Comparison of ENCODE assay signal across 15 cellular contexts in the genomic region with DNA sequence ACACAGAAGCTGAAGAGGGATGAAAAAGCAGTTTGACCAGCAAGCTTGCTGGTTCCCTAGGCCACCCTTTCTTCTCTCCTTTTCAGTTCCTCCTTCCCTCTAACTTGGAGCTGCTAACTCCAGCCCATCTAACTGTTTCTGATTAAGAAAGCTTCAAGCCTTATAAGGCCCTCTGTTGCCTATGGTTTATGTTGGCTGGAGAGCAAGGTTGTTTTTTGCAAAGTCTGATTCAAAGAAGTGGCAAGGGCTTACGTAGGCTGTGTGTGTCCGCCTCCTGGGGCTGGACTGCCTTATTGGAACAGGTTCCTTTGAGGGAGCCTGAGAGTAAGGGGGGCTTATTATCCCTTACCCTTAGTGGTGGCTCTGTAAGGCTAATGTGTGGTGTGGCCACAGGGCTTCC. TPM values are rescaled to one million over a fixed set of nuclear protein-coding genes. Genes with fewer than 3 reads are reported as not detected.
DNase-seq lines count a peak whose midpoint lies in the region; ATAC-seq, FAIRE-seq and TF ChIP-seq lines count a peak whose summit lies in the region.
"Had no signal": no experiment of that assay in that cellular context is flagged by ENCODE, and none has a peak within 500 bp of the region (broad histone marks: within the 10 kb centered on the region; RNA-seq: fewer than 3 reads in every experiment).

No MANE protein-coding gene starts in this region.

- FAIRE-seq in astrocyte (lab: Jason Lieb, UNC) (no peak), urothelium cell line (lab: Jason Lieb, UNC) (no peak)
- FAIRE-seq: endothelial cell of umbilical vein, TTC549 had no signal

- H3K4me1 Mint-ChIP-seq in astrocyte (ENCODE audit: low read depth, unreplicated experiment): no peaks in the 10 kb centered on the region

- no peaks in the 10 kb centered on the region for H3K36me3 ChIP-seq in astrocyte (ENCODE audit: insufficient read depth, low read length)
- H3K36me3 ChIP-seq in upper lobe of right lung: no peaks in the 10 kb centered on the region

- H3K4me3 ChIP-seq in astrocyte (ENCODE audit: insufficient read depth, low read depth, low read length): no peak overlapping the region
- no peak overlapping the region for H3K4me3 ChIP-seq in upper lobe of right lung

- ATAC-seq in upper lobe of right lung: no peak
- no peak for ATAC-seq in GM21737 (IDR thresholded peaks at IDR 0.05; ENCODE audit: unreplicated experiment)
- ATAC-seq: activated T-helper 17 cell treated with anti-CD3 and anti-CD28 coated beads, Interleukin-2, amount 50 U/mL, for 72 hours; stimulated activated naive CD8-positive, alpha-beta T cell treated with anti-CD3 and anti-CD28 coated beads, Interleukin-15, amount 100 ng/mL, for 72 hours had no signal

- H3K4me1 ChIP-seq in astrocyte (ENCODE audit: insufficient read depth, low read length): no peaks in the 10 kb centered on the region
- peaks cover 32% of the 10 kb centered on the region for H3K4me1 ChIP-seq in upper lobe of right lung

- no peaks in the 10 kb centered on the region for H3K9me3 ChIP-seq in astrocyte (ENCODE audit: insufficient read depth, low read depth, low read length)
- H3K9me3 ChIP-seq in upper lobe of right lung: no peaks in the 10 kb centered on the region

- no peak overlapping the region for H3K4me3 Mint-ChIP-seq in astrocyte (ENCODE audit: unreplicated experiment)
- H3K4me3 Mint-ChIP-seq: activated T-helper 17 cell treated with anti-CD3 and anti-CD28 coated beads, Interleukin-2, amount 50 U/mL, for 72 hours; stimulated activated naive CD8-positive, alpha-beta T cell treated with anti-CD3 and anti-CD28 coated beads, Interleukin-15, amount 100 ng/mL, for 72 hours had no signal

- peaks cover 52% of the 10 kb centered on the region for H3K79me2 ChIP-seq in astrocyte (ENCODE audit: insufficient read depth, low read length)

- H3K27ac Mint-ChIP-seq in astrocyte (ENCODE audit: unreplicated experiment): no peak overlapping the region
- H3K27ac Mint-ChIP-seq: activated T-helper 17 cell treated with anti-CD3 and anti-CD28 coated beads, Interleukin-2, amount 50 U/mL, for 72 hours; stimulated activated naive CD8-positive, alpha-beta T cell treated with anti-CD3 and anti-CD28 coated beads, Interleukin-15, amount 100 ng/mL, for 72 hours had no signal

- H4K20me1 ChIP-seq in astrocyte (ENCODE audit: insufficient read depth, low read length): peaks cover 40% of the 10 kb centered on the region

- peak; percentile 57 for DNase-seq in SKM-1 treated with dmso at 0.1 percent for 144 hours (lab: John Stamatoyannopoulos, UW; ENCODE audit: unreplicated experiment)
- DNase-seq in SKM-1 (lab: John Stamatoyannopoulos, UW; ENCODE audit: unreplicated experiment): no peak
- DNase-seq in astrocyte (ENCODE audit: low read depth): peak; percentile 60
- DNase-seq in upper lobe of right lung: no peak
- no peak for DNase-seq in urothelium cell line (ENCODE audit: low spot score)
- no peak for DNase-seq in activated effector memory CD4-positive, alpha-beta T cell treated with Interleukin-2 at 50 U/mL for 16 hours
- DNase-seq: NCI-H526; stimulated activated CD4-positive, alpha-beta T cell treated with anti-CD3 and anti-CD28 coated beads, Interleukin-12 subunit alpha, Interleukin-12 subunit beta, amount 100 ng/mL, for 4 hours; stimulated activated naive CD8-positive, alpha-beta T cell treated with anti-CD3 and anti-CD28 coated beads, Interleukin-15, amount 100 ng/mL, for 72 hours had no signal

- peaks cover 2% of the 10 kb centered on the region for H3K27me3 Mint-ChIP-seq in astrocyte (ENCODE audit: low read depth, unreplicated experiment)
- H3K27me3 Mint-ChIP-seq: activated T-helper 17 cell treated with anti-CD3 and anti-CD28 coated beads, Interleukin-2, amount 50 U/mL, for 72 hours; stimulated activated naive CD8-positive, alpha-beta T cell treated with anti-CD3 and anti-CD28 coated beads, Interleukin-15, amount 100 ng/mL, for 72 hours had no signal

- H3K36me3 Mint-ChIP-seq in astrocyte (ENCODE audit: low read depth, unreplicated experiment): peaks cover 2% of the 10 kb centered on the region

- no peak overlapping the region for H3K9ac ChIP-seq in astrocyte (ENCODE audit: low read length)

- intact Hi-C loops in upper lobe of right lung (cut with DNase I): no loop called here

- H3K27ac ChIP-seq in astrocyte (ENCODE audit: low read depth, low read length) (no peak overlapping the region), layer of hippocampus (ENCODE audit: low read depth, low read length) (peak overlapping the region; percentile 76), upper lobe of right lung (peak overlapping the region; percentile 36)
- H3K27ac ChIP-seq: 22Rv1 had no signal

- no peak overlapping the region for H3K4me2 ChIP-seq in astrocyte (ENCODE audit: low read length)

- H2AFZ ChIP-seq in astrocyte (ENCODE audit: low read depth, low read length): no peak overlapping the region

- peaks cover 2% of the 10 kb centered on the region for H3K9me3 Mint-ChIP-seq in astrocyte (ENCODE audit: unreplicated experiment)
- H3K9me3 Mint-ChIP-seq: activated T-helper 17 cell treated with anti-CD3 and anti-CD28 coated beads, Interleukin-2, amount 50 U/mL, for 72 hours; stimulated activated naive CD8-positive, alpha-beta T cell treated with anti-CD3 and anti-CD28 coated beads, Interleukin-15, amount 100 ng/mL, for 72 hours had no signal

- TF ChIP-seq CTCF in astrocyte (IDR thresholded peaks at IDR 0.05; ENCODE audit: insufficient read depth, low read depth, low read length) (no peak), upper lobe of right lung (IDR thresholded peaks at IDR 0.05) (no peak)

- no peaks in the 10 kb centered on the region for H3K27me3 ChIP-seq in astrocyte (ENCODE audit: insufficient read depth, low read length)
- H3K27me3 ChIP-seq in layer of hippocampus (ENCODE audit: control insufficient read depth, insufficient read depth, low read length): no peaks in the 10 kb centered on the region
- no peaks in the 10 kb centered on the region for H3K27me3 ChIP-seq in upper lobe of right lung

RNA-seq across cellular contexts. Expression of a gene that starts 7.1 kb away (rescaled TPM):
- 12.1 and 12.5 TPM in 2 replicates for total RNA-seq in astrocyte
- total RNA-seq in upper lobe of right lung: 59.9 TPM

Comparison
In these comparisons a context has a peak if more than half of its experiments do, and no peak if none do; other contexts are left out.
1. DNase-seq: peak in SKM-1 treated with dmso at 0.1 percent for 144 hours (single experiment) and astrocyte (single experiment); none in SKM-1 (single experiment), upper lobe of right lung (single experiment), urothelium cell line (single experiment) and activated effector memory CD4-positive, alpha-beta T cell treated with Interleukin-2 at 50 U/mL for 16 hours (single experiment).